ENCODE assay signal across 32 cellular contexts in genomic region chr3:53116956-53117355, GRCh38.
"Had no signal": no experiment of that assay in that cellular context is flagged by ENCODE, and none has a peak within 500 bp of the region (broad histone marks: within the 10 kb centered on the region; RNA-seq: fewer than 3 reads in every experiment).

No MANE protein-coding gene starts in this region.

- DNase-seq: activated CD4-positive, alpha-beta memory T cell treated with anti-CD3 and anti-CD28 coated beads, Interleukin-2, amount 10 ng/mL, durations not matched to agents 7 days and 5 days; activated CD4-positive, alpha-beta T cell treated with anti-CD3 and anti-CD28 coated beads for 1 hour; activated CD4-positive, alpha-beta T cell treated with anti-CD3 and anti-CD28 coated beads for 36 hours; activated CD4-positive, alpha-beta T cell treated with anti-CD3 and anti-CD28 coated beads for 48 hours; activated CD4-positive, alpha-beta T cell treated with anti-CD3 and anti-CD28 coated beads, Interleukin-2, amount 10 ng/mL, durations not matched to agents 7 days and 5 days; activated CD4-positive, alpha-beta T cell treated with anti-CD3 and anti-CD28 coated beads, Interleukin-2, amount 50 U/mL, for 48 hours; activated CD4-positive, CD25-positive, alpha-beta regulatory T cell; activated CD8-positive, alpha-beta memory T cell treated with anti-CD3 and anti-CD28 coated beads for 24 hours; activated CD8-positive, alpha-beta memory T cell treated with anti-CD3 and anti-CD28 coated beads, Interleukin-2, amount 10 ng/mL, durations not matched to agents 7 days and 5 days; activated CD8-positive, alpha-beta memory T cell treated with anti-CD3 and anti-CD28 coated beads, Interleukin-2, amount 50 U/mL, for 48 hours; activated CD8-positive, alpha-beta T cell treated with anti-CD3 and anti-CD28 coated beads, Interleukin-2, amount 10 ng/mL, durations not matched to agents 7 days and 5 days; activated effector memory CD4-positive, alpha-beta T cell treated with Interleukin-2 at 50 U/mL for 16 hours; activated gamma-delta T cell; activated naive CD4-positive, alpha-beta T cell treated with anti-CD3 and anti-CD28 coated beads, Interleukin-2, amount 10 ng/mL, durations not matched to agents 7 days and 5 days; activated naive CD4-positive, alpha-beta T cell treated with Interleukin-2 at 50 U/mL for 16 hours; activated naive CD8-positive, alpha-beta T cell treated with anti-CD3 and anti-CD28 coated beads, Interleukin-2, amount 10 ng/mL, durations not matched to agents 7 days and 5 days; activated naive CD8-positive, alpha-beta T cell treated with anti-CD3 and anti-CD28 coated beads, Interleukin-2, amount 50 U/mL, for 24 hours; activated T-cell treated with anti-CD3 and anti-CD28 coated beads, Interleukin-2, amount 50 U/mL, for 24 hours; activated T-cell treated with anti-CD3 and anti-CD28 coated beads, Interleukin-2, amount 50 U/mL, for 48 hours; amygdala; anterior cingulate cortex; caudate nucleus; cerebellar nuclear complex; T-helper 1 cell; T-helper 2 cell; T-helper 9 cell; WERI-Rb-1 had no signal

- H3K4me1 ChIP-seq: ascending aorta had no signal

- H3K9me3 ChIP-seq: ascending aorta had no signal

- H3K27me3 ChIP-seq: ascending aorta had no signal

- FAIRE-seq: TTC549 had no signal

- ATAC-seq: activated CD4-positive, alpha-beta T cell treated with anti-CD3 and anti-CD28 coated beads for 36 hours; activated CD4-positive, CD25-positive, alpha-beta regulatory T cell treated with anti-CD3 and anti-CD28 coated beads, Interleukin-2, amount 50 U/mL, for 24 hours; activated CD8-positive, alpha-beta memory T cell treated with anti-CD3 and anti-CD28 coated beads, Interleukin-2, amount 10 ng/mL, durations not matched to agents 7 days and 5 days; activated CD8-positive, alpha-beta T cell treated with anti-CD3 and anti-CD28 coated beads, Interleukin-2, amount 10 ng/mL, durations not matched to agents 7 days and 5 days; activated naive CD8-positive, alpha-beta T cell treated with anti-CD3 and anti-CD28 coated beads, Interleukin-2, amount 50 U/mL, for 24 hours; WTC11 had no signal

- H3K4me3 ChIP-seq: ascending aorta, cardiac muscle cell had no signal

- H3K27ac ChIP-seq: ascending aorta, cardiac muscle cell, WERI-Rb-1 had no signal
